ENCODE assay signal across 21 cellular contexts in the genomic region with DNA sequence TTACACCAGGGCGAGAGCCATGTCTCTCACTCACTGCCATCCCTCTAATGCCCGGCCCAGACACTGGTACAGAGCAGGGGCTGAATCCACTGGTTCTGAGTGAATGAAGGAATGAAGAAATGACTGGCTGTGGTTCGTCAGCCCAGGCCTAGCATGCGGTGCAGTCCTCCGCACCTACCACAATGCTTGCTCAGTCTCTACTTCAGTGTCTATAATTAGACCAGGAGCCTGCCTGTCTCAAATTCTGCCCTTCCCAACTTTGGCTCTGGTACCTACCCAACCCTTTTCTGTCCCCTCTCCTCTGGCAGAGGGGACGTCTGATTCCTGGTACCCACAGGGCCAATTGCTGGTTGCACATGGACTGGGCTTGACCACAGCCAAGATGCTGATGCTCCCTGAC.
"Had no signal": no experiment of that assay in that cellular context is flagged by ENCODE, and none has a peak within 500 bp of the region (broad histone marks: within the 10 kb centered on the region; RNA-seq: fewer than 3 reads in every experiment).

No MANE protein-coding gene starts in this region.

- ATAC-seq: esophagus mucosa; mucosa of descending colon; naive thymus-derived CD8-positive, alpha-beta T cell; pancreas; sciatic nerve; stimulated activated naive B cell treated with anti-CD40 and anti-IgM and Interleukin-4, amounts not matched to agents 10 μg/mL and 1 μg/mL and 100 μg/mL, for 72 hours; stimulated activated naive CD8-positive, alpha-beta T cell treated with anti-CD3 and anti-CD28 coated beads, Interleukin-15, amount 100 ng/mL, for 72 hours had no signal

- H3K36me3 ChIP-seq: pancreas, tibial nerve had no signal

- H3K9me3 ChIP-seq: mucosa of descending colon, pancreas, testis had no signal

- H3K4me1 Mint-ChIP-seq: central memory CD8-positive, alpha-beta T cell; immature natural killer cell; stimulated activated naive B cell treated with anti-CD40 and anti-IgM and Interleukin-4, amounts not matched to agents 10 μg/mL and 1 μg/mL and 100 μg/mL, for 72 hours; stimulated activated naive CD8-positive, alpha-beta T cell treated with anti-CD3 and anti-CD28 coated beads, Interleukin-15, amount 100 ng/mL, for 72 hours had no signal

- H3K9me3 Mint-ChIP-seq: immature natural killer cell had no signal

- H3K36me3 Mint-ChIP-seq: immature natural killer cell; naive thymus-derived CD8-positive, alpha-beta T cell; stimulated activated naive B cell treated with anti-CD40 and anti-IgM and Interleukin-4, amounts not matched to agents 10 μg/mL and 1 μg/mL and 100 μg/mL, for 72 hours had no signal

- H3K27me3 ChIP-seq: dorsolateral prefrontal cortex, pancreas, testis, tibial nerve had no signal

- H3K27ac Mint-ChIP-seq: immature natural killer cell; progenitor cell of endocrine pancreas; stimulated activated naive B cell treated with anti-CD40 and anti-IgM and Interleukin-4, amounts not matched to agents 10 μg/mL and 1 μg/mL and 100 μg/mL, for 72 hours; stimulated activated naive CD8-positive, alpha-beta T cell treated with anti-CD3 and anti-CD28 coated beads, Interleukin-15, amount 100 ng/mL, for 72 hours had no signal

- H3K4me3 Mint-ChIP-seq: central memory CD8-positive, alpha-beta T cell; immature natural killer cell; naive thymus-derived CD8-positive, alpha-beta T cell; stimulated activated naive B cell treated with anti-CD40 and anti-IgM and Interleukin-4, amounts not matched to agents 10 μg/mL and 1 μg/mL and 100 μg/mL, for 72 hours; stimulated activated naive CD8-positive, alpha-beta T cell treated with anti-CD3 and anti-CD28 coated beads, Interleukin-15, amount 100 ng/mL, for 72 hours had no signal

- H3K4me1 ChIP-seq: pancreas, testis, tibial nerve had no signal

- DNase-seq: cortex of kidney; effector memory CD4-positive, alpha-beta T cell; immature natural killer cell; kidney; left cardiac atrium; mammary epithelial cell; mucosa of descending colon; naive thymus-derived CD8-positive, alpha-beta T cell; pancreas; stimulated activated CD4-positive, alpha-beta T cell treated with anti-CD3 and anti-CD28 coated beads, Interleukin-2, amount 100 ng/mL, for 24 hours; stimulated activated CD4-positive, alpha-beta T cell treated with anti-CD3 and anti-CD28 coated beads, Interleukin-4, amount 100 ng/mL, for 4 hours; stimulated activated naive B cell treated with anti-CD40 and anti-IgM and Interleukin-4, amounts not matched to agents 10 μg/mL and 1 μg/mL and 100 μg/mL, for 72 hours; stimulated activated naive CD8-positive, alpha-beta T cell treated with anti-CD3 and anti-CD28 coated beads, Interleukin-15, amount 100 ng/mL, for 72 hours; testis had no signal

- H3K4me3 ChIP-seq: dorsolateral prefrontal cortex, mucosa of descending colon, pancreas, skin epidermis, testis, tibial nerve had no signal

- H3K27ac ChIP-seq: dorsolateral prefrontal cortex, pancreas, skin epidermis, testis, tibial nerve had no signal
